Comparison of ENCODE assay signal across 10 cellular contexts in the genomic region with DNA sequence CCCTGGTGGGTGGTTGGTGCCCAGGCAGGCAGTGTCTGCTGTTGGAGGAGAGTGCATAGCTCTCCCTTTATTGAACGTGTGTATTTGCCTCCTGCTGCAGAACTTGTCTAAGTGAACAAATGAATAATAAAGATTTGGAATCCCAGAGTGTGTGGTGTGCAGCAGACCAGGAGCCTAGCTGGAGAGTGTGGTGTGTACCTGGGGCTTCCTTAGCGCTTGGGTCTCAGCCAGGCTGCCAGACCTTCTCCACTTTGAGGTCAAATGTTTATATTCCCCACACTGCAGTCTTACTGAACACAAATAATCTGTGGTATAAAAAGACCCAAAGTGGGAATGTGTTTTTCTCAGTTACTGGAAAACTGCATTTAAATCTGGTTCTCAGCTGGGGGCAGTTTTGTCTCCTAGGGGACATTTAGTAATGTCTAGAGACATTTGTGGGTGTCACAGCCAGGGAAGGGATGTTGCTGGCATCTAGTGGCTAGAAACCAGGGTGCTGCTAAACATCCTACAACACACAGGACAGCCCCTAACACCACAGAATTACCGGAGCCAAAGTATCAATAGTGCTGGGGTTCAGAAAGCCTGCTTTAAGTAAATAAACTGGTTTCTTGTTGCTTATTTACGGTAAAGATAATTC. TPM values are rescaled to one million over a fixed set of nuclear protein-coding genes. Genes with fewer than 3 reads are reported as not detected.
DNase-seq lines count a peak whose midpoint lies in the region; ATAC-seq and TF ChIP-seq lines count a peak whose summit lies in the region.
"Had no signal": no experiment of that assay in that cellular context is flagged by ENCODE, and none has a peak within 500 bp of the region (broad histone marks: within the 10 kb centered on the region; RNA-seq: fewer than 3 reads in every experiment).

No MANE protein-coding gene starts in this region.

- no peak overlapping the region for H3K4me2 ChIP-seq in HCT116 (ENCODE audit: low read length)

- H3K27me3 Mint-ChIP-seq in activated CD8-positive, alpha-beta T cell treated with anti-CD3 and anti-CD28 coated beads for 36 hours: no peaks in the 10 kb centered on the region
- H3K27me3 Mint-ChIP-seq in naive thymus-derived CD8-positive, alpha-beta T cell: no peaks in the 10 kb centered on the region

- no peak overlapping the region for H3K4me3 Mint-ChIP-seq in activated CD8-positive, alpha-beta T cell treated with anti-CD3 and anti-CD28 coated beads for 36 hours
- no peak overlapping the region for H3K4me3 Mint-ChIP-seq in naive thymus-derived CD8-positive, alpha-beta T cell

- DNase-seq in ELR (ENCODE audit: low read depth) (peak; percentile 14), HCT116 (ENCODE audit: low read depth, low spot score) (no peak), ecto neural progenitor cell (ENCODE audit: low spot score) (no peak), SW 1271 (lab: John Stamatoyannopoulos, UW) (no peak)
- peak; percentile 55 for DNase-seq in activated CD8-positive, alpha-beta T cell treated with anti-CD3 and anti-CD28 coated beads for 36 hours
- DNase-seq in naive thymus-derived CD8-positive, alpha-beta T cell: peak in 3 of 10 donors; percentile 11 to 32 (median 31)
- DNase-seq in NK-92 treated with Interleukin-12 subunit alpha and Interleukin-12 subunit beta, amount 100 ng/mL, for 24 hours (lab: John Stamatoyannopoulos, UW): no peak
- DNase-seq: SHP77 treated with DMSO at 0.1 percent for 48 hours had no signal

- ATAC-seq in HCT116 (peak; percentile 73), GM21390 (IDR thresholded peaks at IDR 0.05; ENCODE audit: unreplicated experiment) (no peak)
- peak; percentile 87 for ATAC-seq in activated CD8-positive, alpha-beta T cell treated with anti-CD3 and anti-CD28 coated beads for 36 hours
- ATAC-seq in naive thymus-derived CD8-positive, alpha-beta T cell: peak; percentile 51 to 64
- ATAC-seq: body of pancreas had no signal

- no peaks in the 10 kb centered on the region for H3K27me3 ChIP-seq in HCT116 (ENCODE audit: insufficient read depth, low read length)
- H3K27me3 ChIP-seq: body of pancreas had no signal

- RAD21 ChIA-PET in HCT116 (lab: Charles Lee; ENCODE audit: low non-redundant PET in 1 of 2, low total read pairs in 2 of 2, uncharacterized antibody in 2 of 2, unreplicated experiment in 2 of 2): interaction anchor here in 1 of 2 experiments (0.9 kb wide), 1 partner anchor 70 kb away, joined by 4 read pairs; no protein-coding TSS in a partner anchor

- no peaks in the 10 kb centered on the region for H3K9me2 ChIP-seq in HCT116 (ENCODE audit: insufficient read depth)

- peaks cover 2% of the 10 kb centered on the region for H3K36me3 Mint-ChIP-seq in activated CD8-positive, alpha-beta T cell treated with anti-CD3 and anti-CD28 coated beads for 36 hours (ENCODE audit: low read depth)
- peaks cover 0 to 39% (median 10%) of the 10 kb centered on the region in 3 donors for H3K36me3 Mint-ChIP-seq in naive thymus-derived CD8-positive, alpha-beta T cell

- H3K27ac Mint-ChIP-seq in activated CD8-positive, alpha-beta T cell treated with anti-CD3 and anti-CD28 coated beads for 36 hours: no peak overlapping the region
- peak overlapping the region in 2 of 10 donors; percentile 8 to 37 for H3K27ac Mint-ChIP-seq in naive thymus-derived CD8-positive, alpha-beta T cell

- TF ChIP-seq RAD21 in HCT116 (IDR thresholded peaks at IDR 0.05; ENCODE audit: low read depth): peak; percentile 67

- H3K9me3 ChIP-seq in HCT116 (ENCODE audit: control insufficient read depth in 1 of 2, insufficient read depth in 1 of 2, low read depth in 1 of 2, low read length in 2 of 2): no peaks in the 10 kb centered on the region
- H3K9me3 ChIP-seq: body of pancreas had no signal

- H3K4me1 ChIP-seq in HCT116 (ENCODE audit: control insufficient read depth in 1 of 2, insufficient read depth in 2 of 2, low read length in 2 of 2): no peaks in the 10 kb centered on the region

- TF ChIP-seq POLR2A in HCT116 (IDR thresholded peaks at IDR 0.05; ENCODE audit: borderline replicate concordance, extremely low read depth, insufficient read depth, insufficient read length): no peak

- H3K36me3 ChIP-seq in HCT116 (ENCODE audit: control insufficient read depth in 1 of 2, insufficient read depth in 2 of 2, low read length in 2 of 2): 0 out of 4 replicates have a peak, but pooled peaks cover 0 to 6% of the 10 kb centered on the region in 2 experiments

- H3K79me2 ChIP-seq in HCT116 (ENCODE audit: insufficient read depth, low read length): no peaks in the 10 kb centered on the region

- H3K27ac ChIP-seq in HCT116 (ENCODE audit: low read depth, low read length): no peak overlapping the region
- H3K27ac ChIP-seq: body of pancreas had no signal

- no peak overlapping the region for H3K4me3 ChIP-seq in HCT116 (replicated peaks in 1 of 2; ENCODE audit: low read depth in 1 of 2, low read length in 2 of 2)
- H3K4me3 ChIP-seq: body of pancreas had no signal

- CTCF ChIA-PET in HCT116 (lab: Charles Lee): interaction anchor here (3.4 kb wide), 1 partner anchor 70 kb away, joined by 10 read pairs; no protein-coding TSS in a partner anchor
- CTCF ChIA-PET in activated CD8-positive, alpha-beta T cell treated with anti-CD3 and anti-CD28 coated beads for 36 hours (lab: Charles Lee): interaction anchor here (0.8 to 3.5 kb wide), 10 partner anchors 10 to 199 kb away, joined by 3 to 22 read pairs (median 4); a partner anchor contains a TSS

- intact Hi-C loops in HCT116 (cut with micrococcal nuclease): loop anchor here (2.0 to 10.0 kb wide), 4 partner anchors 70 to 382 kb away; no protein-coding TSS in a partner anchor
- intact Hi-C loops in activated CD8-positive, alpha-beta T cell treated with anti-CD3 and anti-CD28 coated beads for 36 hours (cut with micrococcal nuclease): no loop called here

- POLR2A ChIA-PET in HCT116 (lab: Charles Lee): no interaction called here
- POLR2A ChIA-PET in activated CD8-positive, alpha-beta T cell treated with anti-CD3 and anti-CD28 coated beads for 36 hours (lab: Charles Lee): interaction anchor here (1.4 kb wide), 2 partner anchors 8 to 10 kb away, joined by 3 read pairs; no protein-coding TSS in a partner anchor
- POLR2A ChIA-PET in naive thymus-derived CD8-positive, alpha-beta T cell (lab: Charles Lee): no interaction called here

- no peaks in the 10 kb centered on the region for H4K20me1 ChIP-seq in HCT116 (ENCODE audit: insufficient read depth)

- no peak overlapping the region for H3K9ac ChIP-seq in HCT116 (ENCODE audit: low read length)

- TF ChIP-seq CTCF in HCT116 (IDR thresholded peaks at IDR 0.05 in 2 of 3, conservative IDR thresholded peaks at IDR 0.05 in 1 of 3; ENCODE audit: borderline replicate concordance in 1 of 3, insufficient read depth in 1 of 3, low read depth in 2 of 3, low read length in 2 of 3): peak; percentile 31 to 53 (median 46); a peak in 5 of 6 replicates
- no peak for TF ChIP-seq CTCF in activated CD8-positive, alpha-beta T cell treated with anti-CD3 and anti-CD28 coated beads for 36 hours (IDR thresholded peaks at IDR 0.05)

- H3K9me3 Mint-ChIP-seq in activated CD8-positive, alpha-beta T cell treated with anti-CD3 and anti-CD28 coated beads for 36 hours: no peaks in the 10 kb centered on the region
- H3K9me3 Mint-ChIP-seq in naive thymus-derived CD8-positive, alpha-beta T cell: no peaks in the 10 kb centered on the region

- H3K4me1 Mint-ChIP-seq in activated CD8-positive, alpha-beta T cell treated with anti-CD3 and anti-CD28 coated beads for 36 hours (ENCODE audit: low read depth): peaks cover 12% of the 10 kb centered on the region
- peaks cover 12 to 48% (median 18%) of the 10 kb centered on the region in 4 donors for H3K4me1 Mint-ChIP-seq in naive thymus-derived CD8-positive, alpha-beta T cell

- H2AFZ ChIP-seq in HCT116 (ENCODE audit: low read depth, low read length, poor library complexity, severe bottlenecking): no peak overlapping the region

- no TSS peak for BruUV-seq in HCT116 (replicated peaks; lab: Mats Ljungman, UMichigan)

TF ChIP-seq in HCT116, 20 proteins besides CTCF, POLR2A, EP300 and RAD21:
- no peak for TF ChIP-seq CBX3 (IDR thresholded peaks at IDR 0.05; ENCODE audit: low read depth)
- no peak for TF ChIP-seq ZFX (IDR thresholded peaks at IDR 0.05)
- TF ChIP-seq TCF7L2 (IDR thresholded peaks at IDR 0.05; ENCODE audit: borderline replicate concordance, extremely low read depth, insufficient read depth, insufficient read length): no peak
- no peak for TF ChIP-seq SP1 (IDR thresholded peaks at IDR 0.05; ENCODE audit: low read depth)
- TF ChIP-seq, protein P1, sequence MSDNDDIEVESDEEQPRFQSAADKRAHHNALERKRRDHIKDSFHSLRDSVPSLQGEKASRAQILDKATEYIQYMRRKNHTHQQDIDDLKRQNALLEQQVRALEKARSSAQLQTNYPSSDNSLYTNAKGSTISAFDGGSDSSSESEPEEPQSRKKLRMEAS (IDR thresholded peaks at IDR 0.05): no peak
- no peak for TF ChIP-seq EZH2 (IDR thresholded peaks at IDR 0.05)
- TF ChIP-seq, protein P2, sequence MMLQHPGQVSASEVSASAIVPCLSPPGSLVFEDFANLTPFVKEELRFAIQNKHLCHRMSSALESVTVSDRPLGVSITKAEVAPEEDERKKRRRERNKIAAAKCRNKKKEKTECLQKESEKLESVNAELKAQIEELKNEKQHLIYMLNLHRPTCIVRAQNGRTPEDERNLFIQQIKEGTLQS (IDR thresholded peaks at IDR 0.05): no peak
- TF ChIP-seq ELF1 (IDR thresholded peaks at IDR 0.05; ENCODE audit: borderline replicate concordance, low read depth): no peak
- TF ChIP-seq POLR2AphosphoS5 (IDR thresholded peaks at IDR 0.05; ENCODE audit: low read depth, low read length): no peak
- no peak for TF ChIP-seq EGR1 (IDR thresholded peaks at IDR 0.05; ENCODE audit: low read depth)
- TF ChIP-seq FOSL1 (IDR thresholded peaks at IDR 0.05; ENCODE audit: low read depth): no peak
- no peak for TF ChIP-seq SIN3A (IDR thresholded peaks at IDR 0.05; ENCODE audit: low read depth)
- TF ChIP-seq EZH2phosphoT487 (IDR thresholded peaks at IDR 0.05; ENCODE audit: borderline replicate concordance): no peak
- no peak for TF ChIP-seq YY1 (IDR thresholded peaks at IDR 0.05; ENCODE audit: extremely low read depth, insufficient replicate concordance, low read depth, low read length)
- TF ChIP-seq JUND (IDR thresholded peaks at IDR 0.05): no peak
- no peak for TF ChIP-seq ZNF274 (IDR thresholded peaks at IDR 0.05; ENCODE audit: low read depth, low read length)
TF ChIP-seq in HCT116: peak in this region for 0.

RNA-seq across cellular contexts. Expression of a gene that starts 23.6 kb away (rescaled TPM):
- 15.0 TPM for total RNA-seq in HCT116 (2021; ENCODE audit: unreplicated experiment)
- 12.5 and 12.9 TPM in 2 replicates for polyA plus RNA-seq in HCT116 (2012)
- total RNA-seq in activated CD8-positive, alpha-beta T cell treated with anti-CD3 and anti-CD28 coated beads for 36 hours: 10 to 100 TPM; 12.8 to 14.9 TPM
- total RNA-seq in naive thymus-derived CD8-positive, alpha-beta T cell: 10 to 100 TPM; 16.5 to 18.7 TPM
- 1 to 10 TPM; 2.7 to 6.9 (median 3.8) TPM for polyA plus RNA-seq in naive thymus-derived CD8-positive, alpha-beta T cell

RNA-seq across cellular contexts. Expression of a gene that starts 41.2 kb away (rescaled TPM):
- 1.5 TPM for total RNA-seq in HCT116 (2021; ENCODE audit: unreplicated experiment)
- 0.65 and 0.87 TPM in 2 replicates for polyA plus RNA-seq in HCT116 (2012)
- total RNA-seq in activated CD8-positive, alpha-beta T cell treated with anti-CD3 and anti-CD28 coated beads for 36 hours: not detected
- under 1 TPM in 1 of 2 experiments, not detected in 1; 0.14 TPM for total RNA-seq in naive thymus-derived CD8-positive, alpha-beta T cell
- polyA plus RNA-seq in naive thymus-derived CD8-positive, alpha-beta T cell: not detected

Comparison
In these comparisons a context has a peak if more than half of its experiments do, and no peak if none do; other contexts are left out.
1. DNase-seq: peak in ELR (single experiment) and activated CD8-positive, alpha-beta T cell treated with anti-CD3 and anti-CD28 coated beads for 36 hours (single experiment); none in HCT116 (single experiment), ecto neural progenitor cell (single experiment), NK-92 treated with Interleukin-12 subunit alpha and Interleukin-12 subunit beta, amount 100 ng/mL, for 24 hours (single experiment) and SW 1271 (0 of 2).